8 cellular contexts compared by ENCODE assay signal in genomic region chr3:13655074-13655913, GRCh38.
DNase-seq lines count a peak whose midpoint lies in the region; ATAC-seq, FAIRE-seq and TF ChIP-seq lines count a peak whose summit lies in the region.

No MANE protein-coding gene starts in this region.

- H4K20me1 ChIP-seq in endothelial cell of umbilical vein (replicated peaks; ENCODE audit: control insufficient read depth, extremely low read depth, insufficient read depth, low read length) = no peaks in the 10 kb centered on the region

- peak overlapping the region in 1 of 3 experiments; percentile 7 for H3K4me3 ChIP-seq in endothelial cell of umbilical vein (replicated peaks in 1 of 3; ENCODE audit: insufficient read depth in 1 of 3, low read depth in 1 of 3, low read length in 3 of 3)
- H3K4me3 ChIP-seq in naive thymus-derived CD4-positive, alpha-beta T cell (ENCODE audit: low read length) = peak overlapping the region; percentile 30

- CTCF ChIA-PET in endothelial cell of umbilical vein (lab: Charles Lee) = interaction anchor here (0.6 to 5.7 kb wide), 20 partner anchors 9 to 563 kb away, joined by 3 to 22 read pairs (median 4); partner anchors contain the start of genes HDAC11 and WNT7A
- CTCF ChIA-PET in naive thymus-derived CD4-positive, alpha-beta T cell (lab: Charles Lee) = interaction anchor here (0.6 to 14.9 kb wide), 7 partner anchors 112 to 583 kb away, joined by 3 to 522 read pairs (median 4); partner anchors contain the start of gene WNT7A

- peak overlapping the region; percentile 17 for H3K9ac ChIP-seq in endothelial cell of umbilical vein (replicated peaks; ENCODE audit: extremely low read depth, insufficient read depth, low read length)

- H3K4me3 Mint-ChIP-seq in T-helper 17 cell = peak overlapping the region; percentile 85
- H3K4me3 Mint-ChIP-seq in naive thymus-derived CD4-positive, alpha-beta T cell = peak overlapping the region in 7 of 10 donors; percentile 29 to 82 (median 59)
- no peak overlapping the region for H3K4me3 Mint-ChIP-seq in activated T-helper 1 cell treated with anti-CD3 and anti-CD28 coated beads, Interleukin-12 subunit alpha, Interleukin-12 subunit beta, Interleukin-2, Interleukin-4 antibody, amounts not matched to agents 30 ng/mL and 10 ng/mL and 1 ng/mL, durations not matched to agents 14 hours and 24 hours and 36 hours

- FAIRE-seq in endothelial cell of umbilical vein (lab: Jason Lieb, UNC) = no peak

- peak overlapping the region; percentile 83 for H3K27ac Mint-ChIP-seq in T-helper 17 cell
- H3K27ac Mint-ChIP-seq in naive thymus-derived CD4-positive, alpha-beta T cell = peak overlapping the region in 1 of 9 donors; percentile 71
- no peak overlapping the region for H3K27ac Mint-ChIP-seq in activated T-helper 1 cell treated with anti-CD3 and anti-CD28 coated beads, Interleukin-12 subunit alpha, Interleukin-12 subunit beta, Interleukin-2, Interleukin-4 antibody, amounts not matched to agents 30 ng/mL and 10 ng/mL and 1 ng/mL, durations not matched to agents 14 hours and 24 hours and 36 hours

- H3K4me1 Mint-ChIP-seq in T-helper 17 cell = peaks cover 49% of the 10 kb centered on the region
- peaks cover 4 to 49% (median 34%) of the 10 kb centered on the region in 7 donors for H3K4me1 Mint-ChIP-seq in naive thymus-derived CD4-positive, alpha-beta T cell
- no peaks in the 10 kb centered on the region for H3K4me1 Mint-ChIP-seq in activated T-helper 1 cell treated with anti-CD3 and anti-CD28 coated beads, Interleukin-12 subunit alpha, Interleukin-12 subunit beta, Interleukin-2, Interleukin-4 antibody, amounts not matched to agents 30 ng/mL and 10 ng/mL and 1 ng/mL, durations not matched to agents 14 hours and 24 hours and 36 hours (ENCODE audit: low read depth)

- no peaks in the 10 kb centered on the region for H3K4me1 ChIP-seq in endothelial cell of umbilical vein (ENCODE audit: control insufficient read depth, extremely low read depth, insufficient read depth, low read length)
- H3K4me1 ChIP-seq in naive thymus-derived CD4-positive, alpha-beta T cell (ENCODE audit: control insufficient read depth in 2 of 2, insufficient read depth in 2 of 2, low read length in 2 of 2) = peaks cover 0 to 19% of the 10 kb centered on the region in 2 donors

- no peak for TF ChIP-seq POLR2A in endothelial cell of umbilical vein (IDR thresholded peaks at IDR 0.05; ENCODE audit: low read depth, low read length)

- H3K27me3 ChIP-seq in endothelial cell of umbilical vein (ENCODE audit: control insufficient read depth in 2 of 2, insufficient read depth in 2 of 2, low read length in 2 of 2) = no peaks in the 10 kb centered on the region
- no peaks in the 10 kb centered on the region for H3K27me3 ChIP-seq in naive thymus-derived CD4-positive, alpha-beta T cell (ENCODE audit: control insufficient read depth in 2 of 2, insufficient read depth in 2 of 2, low read length in 2 of 2)

- no peaks in the 10 kb centered on the region for H3K9me1 ChIP-seq in endothelial cell of umbilical vein (replicated peaks; ENCODE audit: control insufficient read depth, extremely low read depth, insufficient read depth, low read length)

- in situ Hi-C loops in G401 (cut with HindIII; ENCODE audit: low sequenced_read_pairs) = no loop called here

- BruUV-seq in endothelial cell of umbilical vein (replicated peaks; lab: Mats Ljungman, UMichigan) = no TSS peak

- TF ChIP-seq CTCF in endothelial cell of umbilical vein (IDR thresholded peaks at IDR 0.05; ENCODE audit: extremely low read depth in 1 of 2, insufficient read depth in 1 of 2, low read depth in 1 of 2, low read length in 2 of 2) = peak; percentile 47 to 71

- POLR2A ChIA-PET in endothelial cell of umbilical vein (lab: Charles Lee) = no interaction called here
- POLR2A ChIA-PET in naive thymus-derived CD4-positive, alpha-beta T cell (lab: Charles Lee) = interaction anchor here (0.8 to 5.7 kb wide), 3 partner anchors 211 to 230 kb away, joined by 3 to 79 read pairs (median 12); partner anchors contain the start of gene WNT7A

- H3K9me3 Mint-ChIP-seq in naive thymus-derived CD4-positive, alpha-beta T cell = peaks cover 0 to 4% (median 0%) of the 10 kb centered on the region in 11 donors
- no peaks in the 10 kb centered on the region for H3K9me3 Mint-ChIP-seq in activated T-helper 1 cell treated with anti-CD3 and anti-CD28 coated beads, Interleukin-12 subunit alpha, Interleukin-12 subunit beta, Interleukin-2, Interleukin-4 antibody, amounts not matched to agents 30 ng/mL and 10 ng/mL and 1 ng/mL, durations not matched to agents 14 hours and 24 hours and 36 hours

- peak; percentile 11 to 20 for DNase-seq in NOMO-1 (lab: John Stamatoyannopoulos, UW; ENCODE audit: unreplicated experiment in 2 of 2)
- no peak for DNase-seq in NOMO-1 treated with dmso at 0.1 percent for 144 hours (lab: John Stamatoyannopoulos, UW; ENCODE audit: unreplicated experiment)
- peak; percentile 17 to 29 (median 26) for DNase-seq in T-helper 17 cell
- DNase-seq in endothelial cell of umbilical vein (ENCODE audit: low read depth, low spot score) = peak; percentile 17
- peak in 4 of 9 donors; percentile 35 to 50 (median 38) for DNase-seq in naive thymus-derived CD4-positive, alpha-beta T cell
- no peak for DNase-seq in activated T-helper 1 cell treated with anti-CD3 and anti-CD28 coated beads, Interleukin-12 subunit alpha, Interleukin-12 subunit beta, Interleukin-2, Interleukin-4 antibody, amounts not matched to agents 30 ng/mL and 10 ng/mL and 1 ng/mL, durations not matched to agents 14 hours and 24 hours and 36 hours (ENCODE audit: low spot score)
- no peak for DNase-seq in G401 (ENCODE audit: low spot score)

- H3K9me3 ChIP-seq in T-helper 17 cell (ENCODE audit: control insufficient read depth, low read length, poor library complexity, severe bottlenecking) (no peaks in the 10 kb centered on the region), endothelial cell of umbilical vein (replicated peaks; ENCODE audit: control insufficient read depth, insufficient read depth, low read length) (no peaks in the 10 kb centered on the region)
- H3K9me3 ChIP-seq in naive thymus-derived CD4-positive, alpha-beta T cell (ENCODE audit: control insufficient read depth in 2 of 3, low read length in 3 of 3) = no peaks in the 10 kb centered on the region

- ATAC-seq in T-helper 17 cell (no peak), HG02763 (IDR thresholded peaks at IDR 0.05; ENCODE audit: unreplicated experiment) (no peak)
- no peak for ATAC-seq in naive thymus-derived CD4-positive, alpha-beta T cell

- H3K27me3 Mint-ChIP-seq in T-helper 17 cell = peaks cover 9% of the 10 kb centered on the region
- peaks cover 0 to 49% (median 8%) of the 10 kb centered on the region in 5 donors for H3K27me3 Mint-ChIP-seq in naive thymus-derived CD4-positive, alpha-beta T cell
- peaks cover 38% of the 10 kb centered on the region for H3K27me3 Mint-ChIP-seq in activated T-helper 1 cell treated with anti-CD3 and anti-CD28 coated beads, Interleukin-12 subunit alpha, Interleukin-12 subunit beta, Interleukin-2, Interleukin-4 antibody, amounts not matched to agents 30 ng/mL and 10 ng/mL and 1 ng/mL, durations not matched to agents 14 hours and 24 hours and 36 hours (ENCODE audit: insufficient read depth)

- no peak overlapping the region for H3K4me2 ChIP-seq in endothelial cell of umbilical vein (ENCODE audit: insufficient read depth, low read length)

- intact Hi-C loops in endothelial cell of umbilical vein (cut with micrococcal nuclease) = loop anchor here (1.0 to 10.0 kb wide), 3 partner anchors 230 to 810 kb away; partner anchors contain the start of gene CHCHD4
- intact Hi-C loops in naive thymus-derived CD4-positive, alpha-beta T cell (cut with micrococcal nuclease) = loop anchor here (10.0 kb wide), 3 partner anchors 470 to 640 kb away; partner anchors contain the start of genes CHCHD4 (in 1 of the 2) and TMEM43 (in 1 of the 2)
- intact Hi-C loops in activated T-helper 1 cell treated with anti-CD3 and anti-CD28 coated beads, Interleukin-12 subunit alpha, Interleukin-12 subunit beta, Interleukin-2, Interleukin-4 antibody, amounts not matched to agents 30 ng/mL and 10 ng/mL and 1 ng/mL, durations not matched to agents 14 hours and 24 hours and 36 hours (cut with micrococcal nuclease) = no loop called here

- H3K36me3 ChIP-seq in endothelial cell of umbilical vein (ENCODE audit: control insufficient read depth in 2 of 2, extremely low read depth in 1 of 2, insufficient read depth in 2 of 2, low read length in 2 of 2) = no peaks in the 10 kb centered on the region
- no peaks in the 10 kb centered on the region for H3K36me3 ChIP-seq in naive thymus-derived CD4-positive, alpha-beta T cell (ENCODE audit: control insufficient read depth in 2 of 3, insufficient read depth in 3 of 3, low read length in 3 of 3)

- no peak overlapping the region for H3K27ac ChIP-seq in endothelial cell of umbilical vein (ENCODE audit: insufficient read depth, low read depth, low read length)
- H3K27ac ChIP-seq in naive thymus-derived CD4-positive, alpha-beta T cell (ENCODE audit: low read depth, low read length) = no peak overlapping the region

- peak overlapping the region; percentile 54 for H2AFZ ChIP-seq in endothelial cell of umbilical vein (ENCODE audit: low read depth, low read length)

- no peaks in the 10 kb centered on the region for H3K36me3 Mint-ChIP-seq in T-helper 17 cell (ENCODE audit: low read depth)
- H3K36me3 Mint-ChIP-seq in naive thymus-derived CD4-positive, alpha-beta T cell = no peaks in the 10 kb centered on the region
- H3K36me3 Mint-ChIP-seq in activated T-helper 1 cell treated with anti-CD3 and anti-CD28 coated beads, Interleukin-12 subunit alpha, Interleukin-12 subunit beta, Interleukin-2, Interleukin-4 antibody, amounts not matched to agents 30 ng/mL and 10 ng/mL and 1 ng/mL, durations not matched to agents 14 hours and 24 hours and 36 hours (ENCODE audit: low read depth) = no peaks in the 10 kb centered on the region

- no peaks in the 10 kb centered on the region for H3K79me2 ChIP-seq in endothelial cell of umbilical vein (ENCODE audit: control insufficient read depth, insufficient read depth, low read length)

- dilution Hi-C loops in endothelial cell of umbilical vein (cut with MboI; ENCODE audit: extremely low pct_ligation_motif_present, low sequenced_read_pairs) = no loop called here

TF ChIP-seq in endothelial cell of umbilical vein, 7 proteins besides CTCF, POLR2A, EP300 and RAD21 (continues in another document):
- no peak for TF ChIP-seq MYC (IDR thresholded peaks at IDR 0.05; ENCODE audit: low read depth, low read length)
- no peak for TF ChIP-seq POLR2AphosphoS5 (IDR thresholded peaks at IDR 0.05; ENCODE audit: insufficient read depth, low read depth, low read length)
- TF ChIP-seq GATA2 (IDR thresholded peaks at IDR 0.05; ENCODE audit: insufficient read depth, insufficient read length, low read depth, low read length) = no peak
- no peak for TF ChIP-seq MAX (IDR thresholded peaks at IDR 0.05; ENCODE audit: insufficient read depth, insufficient read length)
- no peak for TF ChIP-seq JUN (IDR thresholded peaks at IDR 0.05; ENCODE audit: borderline replicate concordance, insufficient read depth, insufficient read length, low read depth)
- no peak for TF ChIP-seq EZH2 (IDR thresholded peaks at IDR 0.05; ENCODE audit: borderline replicate concordance, low read depth, low read length, severe bottlenecking)

Comparison
In these comparisons a context has a peak if more than half of its experiments do, and no peak if none do; other contexts are left out.
1. DNase-seq: peak in NOMO-1 (2 of 2), T-helper 17 cell (3 of 3) and endothelial cell of umbilical vein (single experiment); none in NOMO-1 treated with dmso at 0.1 percent for 144 hours (single experiment), activated T-helper 1 cell treated with anti-CD3 and anti-CD28 coated beads, Interleukin-12 subunit alpha, Interleukin-12 subunit beta, Interleukin-2, Interleukin-4 antibody, amounts not matched to agents 30 ng/mL and 10 ng/mL and 1 ng/mL, durations not matched to agents 14 hours and 24 hours and 36 hours (single experiment) and G401 (single experiment).